ENCODE assay signal across 15 cellular contexts in genomic region chr4:76373919-76374552, GRCh38. TPM values are rescaled to one million over a fixed set of nuclear protein-coding genes. Genes with fewer than 3 reads are reported as not detected.
DNase-seq lines count a peak whose midpoint lies in the region; ATAC-seq, FAIRE-seq and TF ChIP-seq lines count a peak whose summit lies in the region.
"Had no signal": no experiment of that assay in that cellular context is flagged by ENCODE, and none has a peak within 500 bp of the region (broad histone marks: within the 10 kb centered on the region; RNA-seq: fewer than 3 reads in every experiment).

No MANE protein-coding gene starts in this region.

- peaks cover 16% of the 10 kb centered on the region for H3K4me1 Mint-ChIP-seq in MCF 10A (ENCODE audit: insufficient read depth, unreplicated experiment)
- H3K4me1 Mint-ChIP-seq in astrocyte (ENCODE audit: low read depth, unreplicated experiment), result peaks cover 3% of the 10 kb centered on the region

- H4K20me1 ChIP-seq in astrocyte (ENCODE audit: insufficient read depth, low read length), result no peaks in the 10 kb centered on the region

- no peaks in the 10 kb centered on the region for H3K9me3 ChIP-seq in breast epithelium
- no peaks in the 10 kb centered on the region for H3K9me3 ChIP-seq in astrocyte (ENCODE audit: insufficient read depth, low read depth, low read length)

- no peaks in the 10 kb centered on the region for H3K9me3 Mint-ChIP-seq in MCF 10A (ENCODE audit: unreplicated experiment)
- no peaks in the 10 kb centered on the region for H3K9me3 Mint-ChIP-seq in astrocyte (ENCODE audit: unreplicated experiment)
- H3K9me3 Mint-ChIP-seq: central memory CD8-positive, alpha-beta T cell had no signal

- H3K36me3 ChIP-seq in breast epithelium (no peaks in the 10 kb centered on the region), astrocyte (ENCODE audit: insufficient read depth, low read length) (no peaks in the 10 kb centered on the region)

- POLR2A ChIA-PET in MCF 10A (lab: Yijun Ruan, JAX), result interaction anchor here (0.6 to 3.3 kb wide), 9 partner anchors 9 to 165 kb away, joined by 3 to 20 read pairs (median 4); partner anchors contain the start of genes SHROOM3 and STBD1

- H3K27me3 Mint-ChIP-seq in MCF 10A (ENCODE audit: insufficient read depth, unreplicated experiment), result no peaks in the 10 kb centered on the region
- no peaks in the 10 kb centered on the region for H3K27me3 Mint-ChIP-seq in astrocyte (ENCODE audit: low read depth, unreplicated experiment)
- H3K27me3 Mint-ChIP-seq: central memory CD8-positive, alpha-beta T cell had no signal

- intact Hi-C loops in MCF 10A (cut with micrococcal nuclease), result loop anchor here (10.0 kb wide), 1 partner anchor 119 kb away; the partner anchor contains the start of gene FAM47E
- intact Hi-C loops in breast epithelium (cut with DNase I; ENCODE audit: low total_unique reads), result no loop called here

- H3K27ac Mint-ChIP-seq in MCF 10A (ENCODE audit: low read depth, unreplicated experiment), result peak overlapping the region; percentile 72
- H3K27ac Mint-ChIP-seq in astrocyte (ENCODE audit: unreplicated experiment), result no peak overlapping the region

- no TSS peak for BruUV-seq in MCF 10A (replicated peaks; lab: Mats Ljungman, UMichigan)

- H3K4me3 ChIP-seq in breast epithelium (no peak overlapping the region), astrocyte (ENCODE audit: insufficient read depth, low read depth, low read length) (no peak overlapping the region)

- DNase-seq in MCF 10A (ENCODE audit: unreplicated experiment), result peak; percentile 84
- DNase-seq in breast epithelium (ENCODE audit: low spot score in 2 of 2), result no peak
- DNase-seq in astrocyte (ENCODE audit: low read depth), result peak; percentile 12
- DNase-seq in foreskin keratinocyte, result peak in 1 of 2 donors; percentile 49
- DNase-seq in urothelium cell line (ENCODE audit: low spot score), result peak; percentile 20
- no peak for DNase-seq in activated CD4-positive, alpha-beta T cell treated with anti-CD3 and anti-CD28 coated beads, Interleukin-2, amount 50 U/mL, for 48 hours
- DNase-seq in effector CD4-positive, alpha-beta T cell, result no peak
- no peak for DNase-seq in NCI-H510A treated with DMSO at 0.1 percent for 48 hours (lab: John Stamatoyannopoulos, UW)
- DNase-seq: activated naive CD4-positive, alpha-beta T cell treated with Interleukin-2 at 50 U/mL for 16 hours; mesendoderm; NCI-H446 treated with DMSO at 0.1 percent for 48 hours had no signal

- peak; percentile 89 for ATAC-seq in foreskin keratinocyte
- ATAC-seq: activated CD4-positive, CD25-positive, alpha-beta regulatory T cell treated with anti-CD3 and anti-CD28 coated beads, Interleukin-2, amount 50 U/mL, for 24 hours had no signal

- no peak overlapping the region for H3K27ac ChIP-seq in breast epithelium
- no peak overlapping the region for H3K27ac ChIP-seq in astrocyte (ENCODE audit: low read depth, low read length)
- H3K27ac ChIP-seq in foreskin keratinocyte, result no peak overlapping the region
- H3K27ac ChIP-seq: epithelial cell of prostate had no signal

- no peaks in the 10 kb centered on the region for H3K79me2 ChIP-seq in astrocyte (ENCODE audit: insufficient read depth, low read length)

- CTCF ChIA-PET in MCF 10A (lab: Yijun Ruan, JAX), result interaction anchor here (0.6 to 3.1 kb wide), 3 partner anchors 65 to 265 kb away, joined by 3 to 13 read pairs (median 3); no protein-coding TSS in a partner anchor

- peak; percentile 17 for FAIRE-seq in astrocyte (lab: Jason Lieb, UNC)
- no peak for FAIRE-seq in urothelium cell line (lab: Jason Lieb, UNC)

- TF ChIP-seq CTCF in MCF 10A (IDR thresholded peaks at IDR 0.05; ENCODE audit: unreplicated experiment), result no peak
- no peak for TF ChIP-seq CTCF in breast epithelium (IDR thresholded peaks at IDR 0.05)
- TF ChIP-seq CTCF in astrocyte (IDR thresholded peaks at IDR 0.05; ENCODE audit: insufficient read depth, low read depth, low read length), result no peak
- no peak for TF ChIP-seq CTCF in foreskin keratinocyte (conservative IDR thresholded peaks at IDR 0.05)

- H3K4me3 Mint-ChIP-seq in MCF 10A (ENCODE audit: unreplicated experiment) (no peak overlapping the region), astrocyte (ENCODE audit: unreplicated experiment) (no peak overlapping the region)
- H3K4me3 Mint-ChIP-seq: central memory CD8-positive, alpha-beta T cell had no signal

- H3K4me2 ChIP-seq in astrocyte (ENCODE audit: low read length), result no peak overlapping the region

- no peaks in the 10 kb centered on the region for H3K27me3 ChIP-seq in breast epithelium
- H3K27me3 ChIP-seq in astrocyte (ENCODE audit: insufficient read depth, low read length), result no peaks in the 10 kb centered on the region
- H3K27me3 ChIP-seq in foreskin keratinocyte, result no peaks in the 10 kb centered on the region

- no peak overlapping the region for H3K9ac ChIP-seq in astrocyte (ENCODE audit: low read length)

- no peak overlapping the region for H2AFZ ChIP-seq in astrocyte (ENCODE audit: low read depth, low read length)

- no peak for TF ChIP-seq POLR2A in breast epithelium (IDR thresholded peaks at IDR 0.05)

- H3K4me1 ChIP-seq in breast epithelium (no peaks in the 10 kb centered on the region), astrocyte (ENCODE audit: insufficient read depth, low read length) (no peaks in the 10 kb centered on the region), foreskin keratinocyte (no peaks in the 10 kb centered on the region)

- H3K36me3 Mint-ChIP-seq in MCF 10A (ENCODE audit: insufficient read depth, unreplicated experiment), result no peaks in the 10 kb centered on the region
- H3K36me3 Mint-ChIP-seq in astrocyte (ENCODE audit: low read depth, unreplicated experiment), result no peaks in the 10 kb centered on the region

RNA-seq across cellular contexts. Expression of gene CCDC158, which starts 46.9 kb away (rescaled TPM):
- total RNA-seq in MCF 10A (2022) (not detected in 2 replicates), breast epithelium (1 to 10 TPM; 1.3 to 5.4 (median 4.3) TPM), astrocyte (not detected in 2 replicates), foreskin keratinocyte (not detected in 2 replicates)
- polyA plus RNA-seq in foreskin keratinocyte, result not detected in 2 replicates
- total RNA-seq: A673 had no signal

Comparison
In these comparisons a context has a peak if more than half of its experiments do, and no peak if none do; other contexts are left out.
1. DNase-seq: peak in MCF 10A (single experiment), astrocyte (single experiment) and urothelium cell line (single experiment); none in breast epithelium (0 of 2), activated CD4-positive, alpha-beta T cell treated with anti-CD3 and anti-CD28 coated beads, Interleukin-2, amount 50 U/mL, for 48 hours (0 of 2), effector CD4-positive, alpha-beta T cell (single experiment) and NCI-H510A treated with DMSO at 0.1 percent for 48 hours (single experiment).